Comparison of ENCODE assay signal across 8 cellular contexts in genomic region chr3:190862209-190863118, GRCh38. TPM values are rescaled to one million over a fixed set of nuclear protein-coding genes. Genes with fewer than 3 reads are reported as not detected.
A peak's percentile ranks its signal among the peaks of the same experiment; 100 is the strongest.
DNase-seq lines count a peak whose midpoint lies in the region; ATAC-seq and TF ChIP-seq lines count a peak whose summit lies in the region.

GMNC (minus strand) TSS chr3:190862694; CDS start chr3:190862615, 79 bp downstream.

- H3K9me3 ChIP-seq in SK-N-MC (ENCODE audit: low read depth, low read length) (no peaks in the 10 kb centered on the region), mammary epithelial cell (replicated peaks; ENCODE audit: insufficient read depth, low read length) (no peaks in the 10 kb centered on the region), iPS-20b (ENCODE audit: insufficient read depth, low read depth, low read length) (no peaks in the 10 kb centered on the region), sigmoid colon (no peaks in the 10 kb centered on the region)

- BruUV-seq in mammary epithelial cell (replicated peaks; lab: Mats Ljungman, UMichigan) = no TSS peak

- H3K27ac ChIP-seq in C4-2B (peak within 1 kb of the TSS; percentile 70), SK-N-MC (no peak within 1 kb of the TSS), mammary epithelial cell (ENCODE audit: insufficient read depth, low read depth, low read length) (no peak within 1 kb of the TSS), iPS-20b (ENCODE audit: low read length) (no peak within 1 kb of the TSS), sigmoid colon (peak within 1 kb of the TSS; percentile 75 to 82 (median 80))

- TF ChIP-seq EP300 in sigmoid colon (IDR thresholded peaks at IDR 0.05) = no peak

- dilution Hi-C loops in mammary epithelial cell (cut with HindIII; ENCODE audit: low sequenced_read_pairs) = no loop called here

- no peaks in the 10 kb centered on the region for H3K79me2 ChIP-seq in mammary epithelial cell (ENCODE audit: insufficient read depth, low read length)

- intact Hi-C loops in mammary epithelial cell (cut with micrococcal nuclease) = no loop called here
- intact Hi-C loops in sigmoid colon (cut with DNase I) = loop anchor here (5.0 kb wide), 1 partner anchor 900 kb away; no protein-coding TSS in a partner anchor

- no peaks in the 10 kb centered on the region for H3K27me3 ChIP-seq in mammary epithelial cell (ENCODE audit: insufficient read depth, low read length)
- H3K27me3 ChIP-seq in iPS-20b (ENCODE audit: insufficient read depth, low read length) = peaks cover 55% of the 10 kb centered on the region
- H3K27me3 ChIP-seq in sigmoid colon = no peaks in the 10 kb centered on the region

- in situ Hi-C loops in mammary epithelial cell (cut with MboI; ENCODE audit: low sequenced_read_pairs in 2 of 2) = no loop called here

- H3K36me3 ChIP-seq in SK-N-MC (ENCODE audit: insufficient read depth, low read length) (no peaks in the 10 kb centered on the region), mammary epithelial cell (ENCODE audit: insufficient read depth, low read length) (no peaks in the 10 kb centered on the region), iPS-20b (ENCODE audit: insufficient read depth, low read depth, low read length) (no peaks in the 10 kb centered on the region), sigmoid colon (no peaks in the 10 kb centered on the region)

- peak; percentile 93 for ATAC-seq in HG03196 (IDR thresholded peaks at IDR 0.05; ENCODE audit: unreplicated experiment)

- TF ChIP-seq CTCF in C4-2B (conservative IDR thresholded peaks at IDR 0.05) (no peak), mammary epithelial cell (conservative IDR thresholded peaks at IDR 0.05 in 1 of 2, IDR thresholded peaks at IDR 0.05 in 1 of 2; ENCODE audit: extremely low read depth in 1 of 2, insufficient read depth in 1 of 2, low read depth in 1 of 2, low read length in 2 of 2) (no peak), sigmoid colon (IDR thresholded peaks at IDR 0.05) (no peak)

- DNase-seq in SK-N-MC (ENCODE audit: low read depth, low spot score) (no peak), mammary epithelial cell (peak; percentile 71), sigmoid colon (peak; percentile 89), NCI-H2227 (lab: John Stamatoyannopoulos, UW; ENCODE audit: unreplicated experiment) (no peak)

- H3K4me3 ChIP-seq in SK-N-MC (peak within 1 kb of the TSS; percentile 76), mammary epithelial cell (replicated peaks in 1 of 3; ENCODE audit: insufficient read depth in 1 of 3, low read depth in 2 of 3, low read length in 3 of 3) (peak within 1 kb of the TSS; percentile 56 to 68 (median 67)), iPS-20b (ENCODE audit: low read length) (peak within 1 kb of the TSS; percentile 87), sigmoid colon (peak within 1 kb of the TSS; percentile 49 to 86 (median 77))

- peak within 1 kb of the TSS; percentile 52 for H3K9ac ChIP-seq in SK-N-MC (ENCODE audit: insufficient read length)
- H3K9ac ChIP-seq in mammary epithelial cell (ENCODE audit: insufficient read depth, low read length) = no peak within 1 kb of the TSS
- H3K9ac ChIP-seq in iPS-20b (ENCODE audit: low read depth, low read length) = no peak within 1 kb of the TSS

- peak within 1 kb of the TSS; percentile 89 for H3K4me2 ChIP-seq in mammary epithelial cell (ENCODE audit: insufficient read depth, low read depth, low read length)

- peak within 1 kb of the TSS; percentile 91 for H2AFZ ChIP-seq in mammary epithelial cell (ENCODE audit: low read depth, low read length)

- no peaks in the 10 kb centered on the region for H3K4me1 ChIP-seq in mammary epithelial cell (ENCODE audit: insufficient read depth, low read length)
- peaks cover 10% of the 10 kb centered on the region; the same call in 1 of the 2 replicates for H3K4me1 ChIP-seq in iPS-20b (ENCODE audit: insufficient read depth, low read length)
- H3K4me1 ChIP-seq in sigmoid colon = peaks cover 0 to 9% (median 0%) of the 10 kb centered on the region in 4 donors

- CTCF ChIA-PET in mammary epithelial cell (lab: Charles Lee; ENCODE audit: low non-redundant PET) = no interaction called here

- 19% methylated on average over 15 of the region's 58 CpGs for WGBS in mammary epithelial cell (ENCODE audit: low coverage, missing lambda C conversion rate)
- whole genome bisulfite sequencing in sigmoid colon, 2 donors = 4 to 5% methylated on average over 58 of the region's 58 CpGs

- no peaks in the 10 kb centered on the region for H4K20me1 ChIP-seq in mammary epithelial cell (ENCODE audit: insufficient read depth, low read length)

- TF ChIP-seq POLR2A in GM19099 (IDR thresholded peaks at IDR 0.05; ENCODE audit: extremely low read depth, insufficient read length, low read depth) (peak; percentile 17), sigmoid colon (IDR thresholded peaks at IDR 0.05) (no peak)

RNA-seq across cellular contexts. Expression of gene GMNC, which starts in this region (rescaled TPM):
- under 1 TPM in 1 of 2 donors, not detected in 1; under 0.01 TPM for total RNA-seq in mammary epithelial cell
- polyA plus RNA-seq in mammary epithelial cell = not detected
- not detected for polyA minus RNA-seq in mammary epithelial cell
- not detected for total RNA-seq in sigmoid colon
- under 1 TPM in 1 of 3 donors, not detected in 2; 0.01 TPM for polyA plus RNA-seq in sigmoid colon

Comparison
In these comparisons a context has a peak if more than half of its experiments do, and no peak if none do; other contexts are left out.
1. Peak in DNase-seq, H3K4me3 ChIP-seq and H3K4me2 ChIP-seq in mammary epithelial cell; RNA of the gene not detected or under 1 TPM.
2. Peak in DNase-seq, H3K4me3 ChIP-seq and H3K27ac ChIP-seq in sigmoid colon; RNA of the gene not detected or under 1 TPM.